Comparison of ENCODE assay signal across 16 cellular contexts in genomic region chr14:60102389-60102788, GRCh38. TPM values are rescaled to one million over a fixed set of nuclear protein-coding genes. Genes with fewer than 3 reads are reported as not detected.
DNase-seq lines count a peak whose midpoint lies in the region; ATAC-seq and TF ChIP-seq lines count a peak whose summit lies in the region.
"Had no signal": no experiment of that assay in that cellular context is flagged by ENCODE, and none has a peak within 500 bp of the region (broad histone marks: within the 10 kb centered on the region; RNA-seq: fewer than 3 reads in every experiment).

No MANE protein-coding gene starts in this region.

- H3K9me2 ChIP-seq in SK-N-SH = no peaks in the 10 kb centered on the region

- H3K9me3 ChIP-seq in SK-N-SH = no peaks in the 10 kb centered on the region
- H3K9me3 ChIP-seq: tibial nerve had no signal

- peaks cover 68% of the 10 kb centered on the region for H3K36me3 Mint-ChIP-seq in activated T-cell treated with anti-CD3 and anti-CD28 coated beads, Interleukin-2, amount 50 U/mL, for 24 hours (ENCODE audit: low read depth)

- no peak for TF ChIP-seq RAD21 in SK-N-SH (IDR thresholded peaks at IDR 0.05; ENCODE audit: low read length)

- H3K4me3 ChIP-seq in SK-N-SH (ENCODE audit: low read depth in 2 of 2, low read length in 1 of 2) = no peak overlapping the region
- H3K4me3 ChIP-seq: tibial nerve had no signal

- 57% methylated on average over 2 of the region's 2 CpGs for WGBS in SK-N-SH (ENCODE audit: low lambda C conversion rate)

- no peak overlapping the region for H3K27ac Mint-ChIP-seq in activated T-cell treated with anti-CD3 and anti-CD28 coated beads, Interleukin-2, amount 50 U/mL, for 24 hours
- H3K27ac Mint-ChIP-seq: activated naive CD4-positive, alpha-beta T cell treated with anti-CD3 and anti-CD28 coated beads, Interleukin-2, amount 50 U/mL, for 72 hours had no signal

- TF ChIP-seq CTCF in SK-N-SH (IDR thresholded peaks at IDR 0.05) = no peak

- peaks cover 97% of the 10 kb centered on the region for H3K79me2 ChIP-seq in SK-N-SH (ENCODE audit: insufficient read depth)

- POLR2A ChIA-PET in SK-N-SH (lab: Yijun Ruan, JAX) = no interaction called here

- peaks cover 8 to 22% of the 10 kb centered on the region in 2 experiments for H3K36me3 ChIP-seq in SK-N-SH (replicated peaks in 1 of 2; ENCODE audit: control insufficient read depth in 1 of 2, insufficient read depth in 2 of 2, low read length in 1 of 2)

- no peak for TF ChIP-seq EP300 in SK-N-SH (IDR thresholded peaks at IDR 0.05; ENCODE audit: borderline replicate concordance in 1 of 2, low read depth in 1 of 2, low read length in 1 of 2)

- peaks cover 7% of the 10 kb centered on the region for H3K9me3 Mint-ChIP-seq in activated T-cell treated with anti-CD3 and anti-CD28 coated beads, Interleukin-2, amount 50 U/mL, for 24 hours

- H3F3A ChIP-seq in SK-N-SH (replicated peaks; ENCODE audit: insufficient read depth) = peaks cover 13% of the 10 kb centered on the region

- H3K27me3 ChIP-seq in SK-N-SH (ENCODE audit: insufficient read depth) = no peaks in the 10 kb centered on the region
- H3K27me3 ChIP-seq: tibial nerve had no signal

- peaks cover 54% of the 10 kb centered on the region for H3K4me1 Mint-ChIP-seq in activated T-cell treated with anti-CD3 and anti-CD28 coated beads, Interleukin-2, amount 50 U/mL, for 24 hours (ENCODE audit: low read depth)

- DNase-seq in SK-N-SH = no peak
- peak; percentile 7 for DNase-seq in RKO (ENCODE audit: low spot score)
- DNase-seq in fibroblast of peridontal ligament (ENCODE audit: extremely low read depth) = peak; percentile 99
- DNase-seq in stromal cell of bone marrow (ENCODE audit: low read depth) = peak; percentile 76
- no peak for DNase-seq in DMS153 (lab: John Stamatoyannopoulos, UW)
- no peak for DNase-seq in activated T-cell treated with anti-CD3 and anti-CD28 coated beads, Interleukin-2, amount 50 U/mL, for 24 hours
- DNase-seq: effector CD4-positive, alpha-beta T cell; hypothalamus; NCI-H1092; NCI-H526 treated with DMSO at 0.1 percent for 48 hours; SIG-M5 had no signal

- peaks cover 2 to 12% of the 10 kb centered on the region in 2 experiments; a peak in 2 of 4 replicates for H3K4me1 ChIP-seq in SK-N-SH (ENCODE audit: control insufficient read depth in 1 of 2, insufficient read depth in 2 of 2, low read depth in 1 of 2, low read length in 1 of 2)

- peak; percentile 60; the same call in 2 of the 3 replicates for ATAC-seq in SK-N-SH treated with all-trans-retinoic acid at 6 μM for 48 hours
- no peak for ATAC-seq in HG03342 (IDR thresholded peaks at IDR 0.05; ENCODE audit: unreplicated experiment)
- ATAC-seq: activated naive CD4-positive, alpha-beta T cell treated with anti-CD3 and anti-CD28 coated beads, Interleukin-2, amount 50 U/mL, for 72 hours had no signal

- H2AFZ ChIP-seq in SK-N-SH (ENCODE audit: low read depth) = no peak overlapping the region

- no peak overlapping the region for H3K9ac ChIP-seq in SK-N-SH

- H3K27ac ChIP-seq in SK-N-SH (ENCODE audit: low read depth in 2 of 2, low read length in 1 of 2) = peak overlapping the region in 1 of 2 experiments; percentile 53; a peak in 2 of 4 replicates
- H3K27ac ChIP-seq: HL-60, tibial nerve had no signal

- peaks cover 35% of the 10 kb centered on the region for H4K20me1 ChIP-seq in SK-N-SH (ENCODE audit: insufficient read depth)

- CTCF ChIA-PET in SK-N-SH (lab: Yijun Ruan, JAX) = no interaction called here

- no peak overlapping the region for H3K4me2 ChIP-seq in SK-N-SH

- H3K4me3 Mint-ChIP-seq in activated T-cell treated with anti-CD3 and anti-CD28 coated beads, Interleukin-2, amount 50 U/mL, for 24 hours = no peak overlapping the region

- H3K27me3 Mint-ChIP-seq in activated T-cell treated with anti-CD3 and anti-CD28 coated beads, Interleukin-2, amount 50 U/mL, for 24 hours = no peaks in the 10 kb centered on the region

TF ChIP-seq in SK-N-SH treated with all-trans-retinoic acid at 6 μM for 48 hours, 23 proteins besides CTCF, POLR2A, EP300 and RAD21 (continues in another document):
- no peak for TF ChIP-seq ARNTL (CRISPR knock-in tag; IDR thresholded peaks at IDR 0.05; ENCODE audit: borderline replicate concordance, low read depth)
- TF ChIP-seq ZNF8 (CRISPR knock-in tag; IDR thresholded peaks at IDR 0.05) = no peak
- TF ChIP-seq OSR1 (CRISPR knock-in tag; IDR thresholded peaks at IDR 0.05) = no peak
- no peak for TF ChIP-seq ISL1 (CRISPR knock-in tag; IDR thresholded peaks at IDR 0.05)
- no peak for TF ChIP-seq BACH2 (CRISPR knock-in tag; IDR thresholded peaks at IDR 0.05; ENCODE audit: borderline replicate concordance)
- TF ChIP-seq CREB5 (CRISPR knock-in tag; IDR thresholded peaks at IDR 0.05; ENCODE audit: low read depth) = no peak
- no peak for TF ChIP-seq GLIS3 (CRISPR knock-in tag; IDR thresholded peaks at IDR 0.05)
- TF ChIP-seq ESRRG (CRISPR knock-in tag; IDR thresholded peaks at IDR 0.05) = no peak
- no peak for TF ChIP-seq POU6F1 (CRISPR knock-in tag; IDR thresholded peaks at IDR 0.05; ENCODE audit: borderline replicate concordance, low read depth)
- no peak for TF ChIP-seq TCF4 (CRISPR knock-in tag; IDR thresholded peaks at IDR 0.05; ENCODE audit: borderline replicate concordance)
- no peak for TF ChIP-seq ZC3H10 (CRISPR knock-in tag; IDR thresholded peaks at IDR 0.05)
- no peak for TF ChIP-seq TOX (CRISPR knock-in tag; IDR thresholded peaks at IDR 0.05; ENCODE audit: borderline replicate concordance)

TF ChIP-seq in SK-N-SH, 30 proteins besides CTCF, POLR2A, EP300 and RAD21 (continues in another document):
- no peak for TF ChIP-seq FOXJ3 (CRISPR knock-in tag; IDR thresholded peaks at IDR 0.05)
- no peak for TF ChIP-seq YY1 (IDR thresholded peaks at IDR 0.05; ENCODE audit: low read depth)
- no peak for TF ChIP-seq RCOR1 (IDR thresholded peaks at IDR 0.05; ENCODE audit: low read length)
- TF ChIP-seq POLR2AphosphoS5 (IDR thresholded peaks at IDR 0.05; ENCODE audit: low read depth, low read length) = no peak
- TF ChIP-seq SIN3A (IDR thresholded peaks at IDR 0.05; ENCODE audit: borderline replicate concordance, low read depth, low read length) = no peak
- TF ChIP-seq FOXM1 (IDR thresholded peaks at IDR 0.05; ENCODE audit: low read depth) = no peak
- no peak for TF ChIP-seq IRF3 (IDR thresholded peaks at IDR 0.05; ENCODE audit: low read depth, low read length)
- TF ChIP-seq ZBTB33 (IDR thresholded peaks at IDR 0.05; ENCODE audit: borderline replicate concordance, low read depth) = no peak
- no peak for TF ChIP-seq REST (IDR thresholded peaks at IDR 0.05; ENCODE audit: low read depth, low read length)
- no peak for TF ChIP-seq SMC3 (IDR thresholded peaks at IDR 0.05; ENCODE audit: low read depth, low read length)

RNA-seq across cellular contexts. Expression of gene PCNX4, which starts 10.7 kb away (rescaled TPM):
- 21.1 and 26.3 TPM in 2 replicates for polyA plus RNA-seq in SK-N-SH (2012; rRNA removed)
- polyA plus RNA-seq in SK-N-SH (2012; cell fraction: cytosol; rRNA removed) = 35.5 and 43.3 TPM in 2 replicates
- 32.2 and 42.3 TPM in 2 replicates for polyA plus RNA-seq in SK-N-SH (2012; cell fraction: nucleus; rRNA removed)

Comparison
In these comparisons a context has a peak if more than half of its experiments do, and no peak if none do; other contexts are left out.
1. DNase-seq: peak in RKO (single experiment), fibroblast of peridontal ligament (single experiment) and stromal cell of bone marrow (single experiment); none in SK-N-SH (single experiment), DMS153 (single experiment) and activated T-cell treated with anti-CD3 and anti-CD28 coated beads, Interleukin-2, amount 50 U/mL, for 24 hours (single experiment).